Comparison of ENCODE assay signal across 25 cellular contexts in genomic region chr1:53657891-53658396, GRCh38.
"Had no signal": no experiment of that assay in that cellular context is flagged by ENCODE, and none has a peak within 500 bp of the region (broad histone marks: within the 10 kb centered on the region; RNA-seq: fewer than 3 reads in every experiment).

No MANE protein-coding gene starts in this region.

- H3K9me3 ChIP-seq: SJCRH30 had no signal

- H3K36me3 ChIP-seq: SJCRH30 had no signal

- DNase-seq: MV-4-11; NCI-H1048; NCI-H1105; NCI-H1417; NCI-H1436 treated with DMSO at 0.1 percent for 48 hours; NCI-H1694; NCI-H187 treated with DMSO at 0.1 percent for 48 hours; NCI-H2081; NCI-H2107; NCI-H2227 treated with DMSO at 0.1 percent for 48 hours; NCI-H446; NCI-H510A; NCI-H524 treated with DMSO at 0.1 percent for 48 hours; NCI-H69; NCI-H774; NK-92 treated with Interleukin-12 subunit alpha and Interleukin-12 subunit beta, amount 100 ng/mL, for 24 hours; PC-3; SHP77 treated with DMSO at 0.1 percent for 48 hours; SJCRH30; SW 1271; T-cell had no signal

- ATAC-seq: K562, Panc1, PC-3, T-cell had no signal

- H3K4me2 ChIP-seq: KMS-11 had no signal

- H3K9ac ChIP-seq: KMS-11 had no signal

- H3K27ac ChIP-seq: KMS-11, RWPE1, SJCRH30 had no signal

- H3K4me3 ChIP-seq: K562, SJCRH30 had no signal
